ENCODE assay signal across 10 cellular contexts in the genomic region with DNA sequence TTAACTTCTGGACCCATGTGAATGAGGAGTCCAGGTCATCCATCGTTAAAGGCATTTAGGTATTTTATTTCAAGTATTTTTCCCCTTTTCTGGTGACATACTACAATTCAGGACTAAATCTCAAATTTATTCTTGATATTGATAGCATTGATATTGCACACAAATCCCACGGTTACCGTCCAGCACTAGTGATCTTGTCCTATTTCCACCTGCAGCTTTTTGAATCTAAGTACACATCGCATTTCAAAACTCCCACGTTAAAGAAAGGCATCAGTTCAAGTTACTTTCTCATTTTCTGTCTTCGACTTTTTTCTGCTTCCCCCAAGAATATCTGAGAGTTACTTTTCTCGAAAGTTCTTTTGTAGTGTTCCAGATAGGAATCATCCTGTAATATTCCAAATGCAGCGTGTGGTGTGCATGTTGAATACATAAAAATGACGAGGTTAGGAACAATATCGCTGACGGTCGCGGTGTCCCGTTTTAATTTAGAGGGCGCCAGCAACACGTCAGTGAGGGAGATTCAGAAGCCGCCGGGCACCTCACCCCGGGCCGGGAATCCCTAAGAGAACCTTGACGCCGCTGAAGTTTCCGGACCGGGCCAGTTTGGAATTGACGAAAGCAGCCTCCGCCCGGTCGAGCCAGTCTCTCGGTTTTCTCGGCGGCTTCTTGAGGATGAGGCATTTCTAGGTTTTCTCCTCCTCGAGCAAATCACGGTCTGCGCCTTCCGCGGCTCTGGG. TPM values are rescaled to one million over a fixed set of nuclear protein-coding genes. Genes with fewer than 3 reads are reported as not detected.
DNase-seq lines count a peak whose midpoint lies in the region; ATAC-seq lines count a peak whose summit lies in the region.
"Had no signal": no experiment of that assay in that cellular context is flagged by ENCODE, and none has a peak within 500 bp of the region (broad histone marks: within the 10 kb centered on the region; RNA-seq: fewer than 3 reads in every experiment).

No MANE protein-coding gene starts in this region.

- peak overlapping the region; percentile 55; the same call in 1 of the 2 replicates for H3K4me3 ChIP-seq in iPS DF 6.9 (ENCODE audit: low read length)

- H3K27me3 ChIP-seq in iPS DF 6.9 (ENCODE audit: control insufficient read depth, insufficient read depth, low read length): peaks cover 17% of the 10 kb centered on the region; the same call in 1 of the 2 replicates

- no CpG with 5 or more reads among the region's 36 CpGs for WGBS in iPS DF 6.9 (ENCODE audit: insufficient coverage, insufficient read length)

- peak; percentile 15 to 17 for ATAC-seq in activated T-cell treated with anti-CD3 and anti-CD28 coated beads, Interleukin-2, amount 50 U/mL, for 4 hours
- ATAC-seq in GM19455 (IDR thresholded peaks at IDR 0.05; ENCODE audit: unreplicated experiment): no peak
- ATAC-seq: gastroesophageal sphincter had no signal

- H3K36me3 ChIP-seq in iPS DF 6.9 (ENCODE audit: control insufficient read depth, insufficient read depth, low read length): no peaks in the 10 kb centered on the region
- H3K36me3 ChIP-seq: gastroesophageal sphincter had no signal

- H3K27ac ChIP-seq in iPS DF 6.9 (ENCODE audit: low read length): no peak overlapping the region
- no peak overlapping the region for H3K27ac ChIP-seq in substantia nigra (ENCODE audit: low read depth, low read length, poor library complexity, severe bottlenecking)

- H3K4me1 Mint-ChIP-seq in T-helper 2 cell treated with Interferon-gamma antibody and Interleukin-4, amounts not matched to agents 5 μg/mL and 100 μg/mL, for 36 hours (ENCODE audit: low read depth): peaks cover 3% of the 10 kb centered on the region
- peaks cover 17% of the 10 kb centered on the region for H3K4me1 Mint-ChIP-seq in activated T-cell treated with anti-CD3 and anti-CD28 coated beads, Interleukin-2, amount 50 U/mL, for 4 hours (ENCODE audit: low read depth)

- H3K36me3 Mint-ChIP-seq in T-helper 2 cell treated with Interferon-gamma antibody and Interleukin-4, amounts not matched to agents 5 μg/mL and 100 μg/mL, for 36 hours (ENCODE audit: low read depth): no peaks in the 10 kb centered on the region
- H3K36me3 Mint-ChIP-seq in activated T-cell treated with anti-CD3 and anti-CD28 coated beads, Interleukin-2, amount 50 U/mL, for 4 hours (ENCODE audit: insufficient read depth): no peaks in the 10 kb centered on the region

- H3K4me1 ChIP-seq in iPS DF 6.9 (ENCODE audit: control insufficient read depth, insufficient read depth, low read length): 0 out of 2 replicates have a peak, but pooled peaks cover 1% of the 10 kb centered on the region

- H3K4me3 Mint-ChIP-seq in T-helper 2 cell treated with Interferon-gamma antibody and Interleukin-4, amounts not matched to agents 5 μg/mL and 100 μg/mL, for 36 hours: no peak overlapping the region
- no peak overlapping the region for H3K4me3 Mint-ChIP-seq in activated T-cell treated with anti-CD3 and anti-CD28 coated beads, Interleukin-2, amount 50 U/mL, for 4 hours

- H3K9me3 ChIP-seq in iPS DF 6.9 (ENCODE audit: control insufficient read depth, insufficient read depth, low read length): no peaks in the 10 kb centered on the region
- H3K9me3 ChIP-seq: gastroesophageal sphincter had no signal

- no peak overlapping the region for H3K27ac Mint-ChIP-seq in T-helper 2 cell treated with Interferon-gamma antibody and Interleukin-4, amounts not matched to agents 5 μg/mL and 100 μg/mL, for 36 hours

- DNase-seq in T-helper 2 cell treated with Interferon-gamma antibody and Interleukin-4, amounts not matched to agents 5 μg/mL and 100 μg/mL, for 36 hours (ENCODE audit: low spot score): peak; percentile 21
- DNase-seq in T-helper 2 cell (no peak), iPS DF 6.9 (ENCODE audit: low read depth, low spot score) (no peak), substantia nigra (lab: John Stamatoyannopoulos, UW) (peak in 25 of 49 donors; percentile 1 to 59 (median 17)), putamen (ENCODE audit: low spot score) (no peak), NCI-H187 (lab: John Stamatoyannopoulos, UW) (no peak)
- DNase-seq in activated T-cell treated with anti-CD3 and anti-CD28 coated beads, Interleukin-2, amount 50 U/mL, for 4 hours: no peak
- DNase-seq: activated CD4-positive, CD25-positive, alpha-beta regulatory T cell had no signal

- no peaks in the 10 kb centered on the region for H3K9me3 Mint-ChIP-seq in T-helper 2 cell treated with Interferon-gamma antibody and Interleukin-4, amounts not matched to agents 5 μg/mL and 100 μg/mL, for 36 hours
- no peaks in the 10 kb centered on the region for H3K9me3 Mint-ChIP-seq in activated T-cell treated with anti-CD3 and anti-CD28 coated beads, Interleukin-2, amount 50 U/mL, for 4 hours

- H3K27me3 Mint-ChIP-seq in T-helper 2 cell treated with Interferon-gamma antibody and Interleukin-4, amounts not matched to agents 5 μg/mL and 100 μg/mL, for 36 hours (ENCODE audit: low read depth): peaks cover 51% of the 10 kb centered on the region
- peaks cover 57% of the 10 kb centered on the region for H3K27me3 Mint-ChIP-seq in activated T-cell treated with anti-CD3 and anti-CD28 coated beads, Interleukin-2, amount 50 U/mL, for 4 hours (ENCODE audit: low read depth)

RNA-seq across cellular contexts. Expression of gene RGS6, which starts 0.6 kb away (rescaled TPM):
- total RNA-seq in activated T-cell treated with anti-CD3 and anti-CD28 coated beads, Interleukin-2, amount 50 U/mL, for 4 hours: under 1 TPM in 1 of 3 donors, not detected in 2; 0.03 TPM

Comparison
In these comparisons a context has a peak if more than half of its experiments do, and no peak if none do; other contexts are left out.
1. DNase-seq: peak in T-helper 2 cell treated with Interferon-gamma antibody and Interleukin-4, amounts not matched to agents 5 μg/mL and 100 μg/mL, for 36 hours (single experiment) and substantia nigra (25 of 49); none in T-helper 2 cell (0 of 5), activated T-cell treated with anti-CD3 and anti-CD28 coated beads, Interleukin-2, amount 50 U/mL, for 4 hours (single experiment), iPS DF 6.9 (single experiment), putamen (single experiment) and NCI-H187 (0 of 2).